1 cellular context compared by ENCODE assay signal in genomic region chr4:6988016-6988715, GRCh38.
TF ChIP-seq lines count a peak whose summit lies in the region.

No MANE protein-coding gene starts in this region.

TF ChIP-seq in GM23338, 12 proteins besides CTCF, POLR2A, EP300 and RAD21 (continued from another document):
- TF ChIP-seq JUNB (IDR thresholded peaks at IDR 0.05; ENCODE audit: unreplicated experiment), result no peak
- no peak for TF ChIP-seq CREB1 (CRISPR knock-in tag; IDR thresholded peaks at IDR 0.05; ENCODE audit: low read depth)
- no peak for TF ChIP-seq POLR2AphosphoS5 (IDR thresholded peaks at IDR 0.05; ENCODE audit: low read depth)
- TF ChIP-seq REST (IDR thresholded peaks at IDR 0.05; ENCODE audit: unreplicated experiment), result no peak
- TF ChIP-seq STAT1 (IDR thresholded peaks at IDR 0.05; ENCODE audit: unreplicated experiment), result no peak
